Comparison of ENCODE assay signal across 3 cellular contexts in genomic region chr7:135159359-135160087, GRCh38.
TF ChIP-seq lines count a peak whose summit lies in the region.

No MANE protein-coding gene starts in this region.

TF ChIP-seq in SK-N-SH, 30 proteins besides CTCF, POLR2A, EP300 and RAD21:
- TF ChIP-seq NRF1 (IDR thresholded peaks at IDR 0.05; ENCODE audit: low read depth, low read length) (no peak), JUND (IDR thresholded peaks at IDR 0.05) (no peak), RXRA (IDR thresholded peaks at IDR 0.05; ENCODE audit: borderline replicate concordance, low read depth) (no peak), RCOR1 (IDR thresholded peaks at IDR 0.05; ENCODE audit: low read length) (no peak), GABPA (IDR thresholded peaks at IDR 0.05; ENCODE audit: low read depth) (no peak), REST (IDR thresholded peaks at IDR 0.05; ENCODE audit: low read depth, low read length) (no peak), TAF1 (IDR thresholded peaks at IDR 0.05; ENCODE audit: borderline replicate concordance, low read depth, low read length) (no peak), SMC3 (IDR thresholded peaks at IDR 0.05; ENCODE audit: low read depth, low read length) (no peak)
TF ChIP-seq in SK-N-SH: peak in this region for 0.

TF ChIP-seq in SK-N-SH treated with all-trans-retinoic acid at 6 μM for 48 hours, 23 proteins besides CTCF, POLR2A, EP300 and RAD21:
- no peak for TF ChIP-seq OSR1 (CRISPR knock-in tag; IDR thresholded peaks at IDR 0.05)
- TF ChIP-seq CSRNP3 (CRISPR knock-in tag; IDR thresholded peaks at IDR 0.05) = no peak
- no peak for TF ChIP-seq ZNF8 (CRISPR knock-in tag; IDR thresholded peaks at IDR 0.05)
- TF ChIP-seq ZNF70 (CRISPR knock-in tag; IDR thresholded peaks at IDR 0.05) = no peak
- TF ChIP-seq ISL1 (CRISPR knock-in tag; IDR thresholded peaks at IDR 0.05) = no peak
- TF ChIP-seq TCF4 (CRISPR knock-in tag; IDR thresholded peaks at IDR 0.05; ENCODE audit: borderline replicate concordance) = no peak
- no peak for TF ChIP-seq CSDC2 (CRISPR knock-in tag; IDR thresholded peaks at IDR 0.05)
- TF ChIP-seq SNAI2 (CRISPR knock-in tag; IDR thresholded peaks at IDR 0.05) = no peak
- TF ChIP-seq PATZ1 (CRISPR knock-in tag; IDR thresholded peaks at IDR 0.05; ENCODE audit: borderline replicate concordance) = no peak

TF ChIP-seq in IMR-90, 13 proteins besides CTCF, POLR2A, EP300 and RAD21:
- no peak for TF ChIP-seq MAFK (IDR thresholded peaks at IDR 0.05; ENCODE audit: low read depth, low read length)
- TF ChIP-seq BHLHE40 (IDR thresholded peaks at IDR 0.05; ENCODE audit: low read depth, low read length) = no peak
- TF ChIP-seq FOS (IDR thresholded peaks at IDR 0.05; ENCODE audit: low read depth, low read length) = no peak
- 0 out of 2 replicates have a peak, but pooled peaks have one; percentile 2 for TF ChIP-seq CEBPB (IDR thresholded peaks at IDR 0.05; ENCODE audit: low read depth, low read length)
- no peak for TF ChIP-seq MAZ (IDR thresholded peaks at IDR 0.05; ENCODE audit: borderline replicate concordance, low read depth, low read length)
- no peak for TF ChIP-seq USF2 (IDR thresholded peaks at IDR 0.05; ENCODE audit: low read depth, low read length)
